Comparison of ENCODE assay signal across 36 cellular contexts in genomic region chr12:161823-162222, GRCh38. TPM values are rescaled to one million over a fixed set of nuclear protein-coding genes. Genes with fewer than 3 reads are reported as not detected.
"Had no signal": no experiment of that assay in that cellular context is flagged by ENCODE, and none has a peak within 500 bp of the region (broad histone marks: within the 10 kb centered on the region; RNA-seq: fewer than 3 reads in every experiment).

No MANE protein-coding gene starts in this region.

- H3K4me1 ChIP-seq: ascending aorta had no signal

- H3K27me3 Mint-ChIP-seq: activated B cell treated with CpG ODN at 0.5 μM for 24 hours; activated CD4-positive, alpha-beta memory T cell treated with anti-CD3 and anti-CD28 coated beads for 36 hours; activated CD4-positive, alpha-beta T cell treated with anti-CD3 and anti-CD28 coated beads, Interleukin-2, amount 10 ng/mL, durations not matched to agents 24 days and 14 days; activated CD8-positive, alpha-beta memory T cell treated with anti-CD3 and anti-CD28 coated beads, Interleukin-2, amount 10 ng/mL, durations not matched to agents 7 days and 5 days; activated naive CD4-positive, alpha-beta T cell treated with anti-CD3 and anti-CD28 coated beads, Interleukin-2, amount 50 U/mL, for 24 hours; activated naive CD8-positive, alpha-beta T cell; activated naive CD8-positive, alpha-beta T cell treated with anti-CD3 and anti-CD28 coated beads, Interleukin-2, amount 50 U/mL, for 24 hours; activated T-cell treated with anti-CD3 and anti-CD28 coated beads, Interleukin-2, amount 50 U/mL, for 24 hours; brain had no signal

- H3K4me3 Mint-ChIP-seq: activated B cell treated with CpG ODN at 0.5 μM for 24 hours; activated CD4-positive, alpha-beta memory T cell treated with anti-CD3 and anti-CD28 coated beads for 36 hours; activated CD4-positive, alpha-beta T cell treated with anti-CD3 and anti-CD28 coated beads, Interleukin-2, amount 10 ng/mL, durations not matched to agents 24 days and 14 days; activated CD8-positive, alpha-beta memory T cell treated with anti-CD3 and anti-CD28 coated beads, Interleukin-2, amount 10 ng/mL, durations not matched to agents 7 days and 5 days; activated CD8-positive, alpha-beta T cell treated with anti-CD3 and anti-CD28 coated beads, Interleukin-2, amount 10 ng/mL, durations not matched to agents 7 days and 5 days; activated naive CD4-positive, alpha-beta T cell treated with anti-CD3 and anti-CD28 coated beads, Interleukin-2, amount 10 ng/mL, durations not matched to agents 7 days and 5 days; activated naive CD4-positive, alpha-beta T cell treated with anti-CD3 and anti-CD28 coated beads, Interleukin-2, amount 50 U/mL, for 24 hours; activated naive CD8-positive, alpha-beta T cell; activated naive CD8-positive, alpha-beta T cell treated with anti-CD3 and anti-CD28 coated beads, Interleukin-2, amount 10 ng/mL, durations not matched to agents 7 days and 5 days; activated naive CD8-positive, alpha-beta T cell treated with anti-CD3 and anti-CD28 coated beads, Interleukin-2, amount 50 U/mL, for 24 hours; activated T-cell treated with anti-CD3 and anti-CD28 coated beads, Interleukin-2, amount 50 U/mL, for 24 hours; brain; central memory CD8-positive, alpha-beta T cell; T-helper 2 cell treated with Interferon-gamma antibody and Interleukin-4, amounts not matched to agents 5 μg/mL and 100 μg/mL, for 36 hours had no signal

- H3K9me3 Mint-ChIP-seq: activated B cell treated with CpG ODN at 0.5 μM for 24 hours; activated CD4-positive, alpha-beta memory T cell treated with anti-CD3 and anti-CD28 coated beads for 36 hours; activated CD4-positive, alpha-beta T cell treated with anti-CD3 and anti-CD28 coated beads, Interleukin-2, amount 10 ng/mL, durations not matched to agents 24 days and 14 days; activated naive CD4-positive, alpha-beta T cell treated with anti-CD3 and anti-CD28 coated beads, Interleukin-2, amount 10 ng/mL, durations not matched to agents 7 days and 5 days; activated naive CD4-positive, alpha-beta T cell treated with anti-CD3 and anti-CD28 coated beads, Interleukin-2, amount 50 U/mL, for 24 hours; activated naive CD8-positive, alpha-beta T cell treated with anti-CD3 and anti-CD28 coated beads, Interleukin-2, amount 10 ng/mL, durations not matched to agents 7 days and 5 days; activated naive CD8-positive, alpha-beta T cell treated with anti-CD3 and anti-CD28 coated beads, Interleukin-2, amount 50 U/mL, for 24 hours; activated T-cell treated with anti-CD3 and anti-CD28 coated beads, Interleukin-2, amount 50 U/mL, for 24 hours; activated T-helper 2 cell treated with anti-CD3 and anti-CD28 coated beads, Interferon-gamma antibody, Interleukin-2, Interleukin-4, amounts not matched to agents 10 μg/mL and 5 μg/mL and 100 μg/mL, durations not matched to agents 14 hours and 24 hours and 36 hours; brain; central memory CD8-positive, alpha-beta T cell; T-helper 2 cell treated with Interferon-gamma antibody and Interleukin-4, amounts not matched to agents 5 μg/mL and 100 μg/mL, for 36 hours had no signal

- H3K36me3 Mint-ChIP-seq: activated CD4-positive, alpha-beta memory T cell treated with anti-CD3 and anti-CD28 coated beads for 36 hours; activated CD8-positive, alpha-beta memory T cell treated with anti-CD3 and anti-CD28 coated beads, Interleukin-2, amount 10 ng/mL, durations not matched to agents 7 days and 5 days; activated naive CD4-positive, alpha-beta T cell treated with anti-CD3 and anti-CD28 coated beads, Interleukin-2, amount 10 ng/mL, durations not matched to agents 7 days and 5 days; activated naive CD4-positive, alpha-beta T cell treated with anti-CD3 and anti-CD28 coated beads, Interleukin-2, amount 50 U/mL, for 24 hours; activated naive CD8-positive, alpha-beta T cell; activated naive CD8-positive, alpha-beta T cell treated with anti-CD3 and anti-CD28 coated beads, Interleukin-2, amount 10 ng/mL, durations not matched to agents 7 days and 5 days had no signal

- ATAC-seq: activated CD8-positive, alpha-beta T cell treated with anti-CD3 and anti-CD28 coated beads, Interleukin-2, amount 10 ng/mL, durations not matched to agents 7 days and 5 days; activated naive CD8-positive, alpha-beta T cell treated with anti-CD3 and anti-CD28 coated beads, Interleukin-2, amount 50 U/mL, for 24 hours had no signal

- H3K36me3 ChIP-seq: ascending aorta, cardiac muscle cell had no signal

- H3K27ac Mint-ChIP-seq: activated B cell treated with CpG ODN at 0.5 μM for 24 hours; activated CD4-positive, alpha-beta memory T cell treated with anti-CD3 and anti-CD28 coated beads for 36 hours; activated CD4-positive, alpha-beta T cell treated with anti-CD3 and anti-CD28 coated beads, Interleukin-2, amount 10 ng/mL, durations not matched to agents 24 days and 14 days; activated CD8-positive, alpha-beta memory T cell treated with anti-CD3 and anti-CD28 coated beads, Interleukin-2, amount 10 ng/mL, durations not matched to agents 7 days and 5 days; activated CD8-positive, alpha-beta T cell treated with anti-CD3 and anti-CD28 coated beads, Interleukin-2, amount 10 ng/mL, durations not matched to agents 7 days and 5 days; activated naive CD4-positive, alpha-beta T cell treated with anti-CD3 and anti-CD28 coated beads, Interleukin-2, amount 10 ng/mL, durations not matched to agents 7 days and 5 days; activated naive CD4-positive, alpha-beta T cell treated with anti-CD3 and anti-CD28 coated beads, Interleukin-2, amount 50 U/mL, for 24 hours; activated naive CD8-positive, alpha-beta T cell; activated naive CD8-positive, alpha-beta T cell treated with anti-CD3 and anti-CD28 coated beads, Interleukin-2, amount 10 ng/mL, durations not matched to agents 7 days and 5 days; activated naive CD8-positive, alpha-beta T cell treated with anti-CD3 and anti-CD28 coated beads, Interleukin-2, amount 50 U/mL, for 24 hours; activated T-cell treated with anti-CD3 and anti-CD28 coated beads, Interleukin-2, amount 50 U/mL, for 24 hours; activated T-helper 2 cell treated with anti-CD3 and anti-CD28 coated beads, Interferon-gamma antibody, Interleukin-2, Interleukin-4, amounts not matched to agents 10 μg/mL and 5 μg/mL and 100 μg/mL, durations not matched to agents 14 hours and 24 hours and 36 hours; T-helper 2 cell treated with Interferon-gamma antibody and Interleukin-4, amounts not matched to agents 5 μg/mL and 100 μg/mL, for 36 hours had no signal

- H3K4me1 Mint-ChIP-seq: activated B cell treated with CpG ODN at 0.5 μM for 24 hours; activated naive CD4-positive, alpha-beta T cell treated with anti-CD3 and anti-CD28 coated beads, Interleukin-2, amount 10 ng/mL, durations not matched to agents 7 days and 5 days; activated naive CD4-positive, alpha-beta T cell treated with anti-CD3 and anti-CD28 coated beads, Interleukin-2, amount 50 U/mL, for 24 hours; activated naive CD8-positive, alpha-beta T cell treated with anti-CD3 and anti-CD28 coated beads, Interleukin-2, amount 50 U/mL, for 24 hours had no signal

- DNase-seq: activated B cell treated with CpG ODN at 0.5 μM for 24 hours; activated CD4-positive, alpha-beta memory T cell treated with anti-CD3 and anti-CD28 coated beads for 36 hours; activated CD4-positive, alpha-beta T cell treated with anti-CD3 and anti-CD28 coated beads for 4 hours; activated CD4-positive, alpha-beta T cell treated with anti-CD3 and anti-CD28 coated beads, Interleukin-2, amount 10 ng/mL, durations not matched to agents 24 days and 14 days; activated CD4-positive, alpha-beta T cell treated with anti-CD3 and anti-CD28 coated beads, Interleukin-2, amount 50 U/mL, for 1 hour; activated CD4-positive, alpha-beta T cell treated with anti-CD3 and anti-CD28 coated beads, Interleukin-2, amount 50 U/mL, for 4 hours; activated CD4-positive, CD25-positive, alpha-beta regulatory T cell treated with anti-CD3 and anti-CD28 coated beads, Interleukin-2, amount 50 U/mL, for 72 hours; activated CD8-positive, alpha-beta memory T cell treated with anti-CD3 and anti-CD28 coated beads for 24 hours; activated CD8-positive, alpha-beta memory T cell treated with anti-CD3 and anti-CD28 coated beads, Interleukin-2, amount 10 ng/mL, durations not matched to agents 7 days and 5 days; activated CD8-positive, alpha-beta memory T cell treated with anti-CD3 and anti-CD28 coated beads, Interleukin-2, amount 50 U/mL, for 48 hours; activated CD8-positive, alpha-beta T cell treated with anti-CD3 and anti-CD28 coated beads, Interleukin-2, amount 10 ng/mL, durations not matched to agents 7 days and 5 days; activated effector memory CD4-positive, alpha-beta T cell treated with Interleukin-2 at 50 U/mL for 16 hours; activated gamma-delta T cell; activated naive CD4-positive, alpha-beta T cell treated with anti-CD3 and anti-CD28 coated beads, Interleukin-2, amount 10 ng/mL, durations not matched to agents 7 days and 5 days; activated naive CD4-positive, alpha-beta T cell treated with Interleukin-2 at 50 U/mL for 16 hours; activated naive CD8-positive, alpha-beta T cell treated with anti-CD3 and anti-CD28 coated beads, Interleukin-2, amount 10 ng/mL, durations not matched to agents 7 days and 5 days; activated naive CD8-positive, alpha-beta T cell treated with anti-CD3 and anti-CD28 coated beads, Interleukin-2, amount 50 U/mL, for 24 hours; activated T-cell treated with anti-CD3 and anti-CD28 coated beads, Interleukin-2, amount 50 U/mL, for 24 hours; activated T-cell treated with anti-CD3 and anti-CD28 coated beads, Interleukin-2, amount 50 U/mL, for 48 hours; amygdala; anterior cingulate cortex; caudate nucleus; cerebellar nuclear complex; T-helper 9 cell had no signal

- H3K27ac ChIP-seq: ascending aorta, VCaP had no signal

- H3K9me3 ChIP-seq: ascending aorta had no signal

- H3K27me3 ChIP-seq: cardiac muscle cell had no signal

- H3K4me3 ChIP-seq: ascending aorta, cardiac muscle cell had no signal

- FAIRE-seq: bronchial epithelial cell, TTC549 had no signal

RNA-seq across cellular contexts. Expression of gene SLC6A12, which starts 52.1 kb away (rescaled TPM):
- total RNA-seq: activated B cell treated with CpG ODN at 0.5 μM for 24 hours; activated CD4-positive, alpha-beta T cell treated with anti-CD3 and anti-CD28 coated beads, Interleukin-2, amount 10 ng/mL, durations not matched to agents 24 days and 14 days; activated CD8-positive, alpha-beta T cell treated with anti-CD3 and anti-CD28 coated beads, Interleukin-2, amount 10 ng/mL, durations not matched to agents 7 days and 5 days; activated naive CD8-positive, alpha-beta T cell treated with anti-CD3 and anti-CD28 coated beads, Interleukin-2, amount 10 ng/mL, durations not matched to agents 7 days and 5 days; bronchial epithelial cell; T-helper 1 cell treated with Interleukin-12 subunit alpha and Interleukin-12 subunit beta and Interleukin-4 antibody, amounts not matched to agents 30 ng/mL and 1 ng/mL, for 36 hours had no signal
